In genomic region chr2:73987109-73987947, GRCh38 we compare ENCODE assay signal across 1 cellular context.
TF ChIP-seq lines count a peak whose summit lies in the region.

No MANE protein-coding gene starts in this region.

TF ChIP-seq in SK-N-SH, 30 proteins besides CTCF, POLR2A, EP300 and RAD21 (continued from another document):
- TF ChIP-seq, protein P1, sequence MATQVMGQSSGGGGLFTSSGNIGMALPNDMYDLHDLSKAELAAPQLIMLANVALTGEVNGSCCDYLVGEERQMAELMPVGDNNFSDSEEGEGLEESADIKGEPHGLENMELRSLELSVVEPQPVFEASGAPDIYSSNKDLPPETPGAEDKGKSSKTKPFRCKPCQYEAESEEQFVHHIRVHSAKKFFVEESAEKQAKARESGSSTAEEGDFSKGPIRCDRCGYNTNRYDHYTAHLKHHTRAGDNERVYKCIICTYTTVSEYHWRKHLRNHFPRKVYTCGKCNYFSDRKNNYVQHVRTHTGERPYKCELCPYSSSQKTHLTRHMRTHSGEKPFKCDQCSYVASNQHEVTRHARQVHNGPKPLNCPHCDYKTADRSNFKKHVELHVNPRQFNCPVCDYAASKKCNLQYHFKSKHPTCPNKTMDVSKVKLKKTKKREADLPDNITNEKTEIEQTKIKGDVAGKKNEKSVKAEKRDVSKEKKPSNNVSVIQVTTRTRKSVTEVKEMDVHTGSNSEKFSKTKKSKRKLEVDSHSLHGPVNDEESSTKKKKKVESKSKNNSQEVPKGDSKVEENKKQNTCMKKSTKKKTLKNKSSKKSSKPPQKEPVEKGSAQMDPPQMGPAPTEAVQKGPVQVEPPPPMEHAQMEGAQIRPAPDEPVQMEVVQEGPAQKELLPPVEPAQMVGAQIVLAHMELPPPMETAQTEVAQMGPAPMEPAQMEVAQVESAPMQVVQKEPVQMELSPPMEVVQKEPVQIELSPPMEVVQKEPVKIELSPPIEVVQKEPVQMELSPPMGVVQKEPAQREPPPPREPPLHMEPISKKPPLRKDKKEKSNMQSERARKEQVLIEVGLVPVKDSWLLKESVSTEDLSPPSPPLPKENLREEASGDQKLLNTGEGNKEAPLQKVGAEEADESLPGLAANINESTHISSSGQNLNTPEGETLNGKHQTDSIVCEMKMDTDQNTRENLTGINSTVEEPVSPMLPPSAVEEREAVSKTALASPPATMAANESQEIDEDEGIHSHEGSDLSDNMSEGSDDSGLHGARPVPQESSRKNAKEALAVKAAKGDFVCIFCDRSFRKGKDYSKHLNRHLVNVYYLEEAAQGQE (IDR thresholded peaks at IDR 0.05; ENCODE audit: low read depth, low read length), result peak; percentile 91
